Comparison of ENCODE assay signal across 1 cellular context in genomic region chr3:46559030-46559704, GRCh38.
TF ChIP-seq lines count a peak whose summit lies in the region.

No MANE protein-coding gene starts in this region.

TF ChIP-seq in K562, 482 proteins besides CTCF, POLR2A, EP300 and RAD21:
- 0 out of 2 replicates have a peak, but pooled peaks have one; percentile 17 for TF ChIP-seq ZNF644 (tag; IDR thresholded peaks at IDR 0.05; ENCODE audit: low read depth)
- TF ChIP-seq HMBOX1 (IDR thresholded peaks at IDR 0.05): no peak
- TF ChIP-seq PRDM10 (IDR thresholded peaks at IDR 0.05; ENCODE audit: partially characterized antibody): no peak
- no peak for TF ChIP-seq FOXO4 (CRISPR knock-in tag; IDR thresholded peaks at IDR 0.05)
- no peak for TF ChIP-seq NRF1 (conservative IDR thresholded peaks at IDR 0.05 in 1 of 2, IDR thresholded peaks at IDR 0.05 in 1 of 2)
- TF ChIP-seq ZNF717 (CRISPR knock-in tag; IDR thresholded peaks at IDR 0.05): no peak
- peak; percentile 54; the same call in 1 of the 2 replicates for TF ChIP-seq NFIC (IDR thresholded peaks at IDR 0.05)
- TF ChIP-seq HDGF (IDR thresholded peaks at IDR 0.05): no peak
- TF ChIP-seq ZNF57 (CRISPR knock-in tag; IDR thresholded peaks at IDR 0.05): no peak
- no peak for TF ChIP-seq ZNF445 (CRISPR knock-in tag; IDR thresholded peaks at IDR 0.05; ENCODE audit: low read depth)
- no peak for TF ChIP-seq TEAD1 (CRISPR knock-in tag; IDR thresholded peaks at IDR 0.05)
- no peak for TF ChIP-seq ARID3B (CRISPR knock-in tag; IDR thresholded peaks at IDR 0.05; ENCODE audit: borderline replicate concordance)
